In genomic region chr17:79721993-79722671, GRCh38 we compare ENCODE assay signal across 12 cellular contexts. TPM values are rescaled to one million over a fixed set of nuclear protein-coding genes. Genes with fewer than 3 reads are reported as not detected.
DNase-seq lines count a peak whose midpoint lies in the region; ATAC-seq and TF ChIP-seq lines count a peak whose summit lies in the region.
"Had no signal": no experiment of that assay in that cellular context is flagged by ENCODE, and none has a peak within 500 bp of the region (broad histone marks: within the 10 kb centered on the region; RNA-seq: fewer than 3 reads in every experiment).

No MANE protein-coding gene starts in this region.

- no peaks in the 10 kb centered on the region for H3K27me3 ChIP-seq in ovary

- BruUV-seq in Calu3 (replicated peaks; lab: Mats Ljungman, UMichigan), result no TSS peak

- no peak overlapping the region for H3K4me3 Mint-ChIP-seq in Calu3 (ENCODE audit: low read depth, unreplicated experiment)
- H3K4me3 Mint-ChIP-seq: activated CD4-positive, alpha-beta memory T cell treated with anti-CD3 and anti-CD28 coated beads, Interleukin-2, amount 10 ng/mL, durations not matched to agents 7 days and 5 days; naive B cell had no signal

- TF ChIP-seq CTCF in Calu3 (IDR thresholded peaks at IDR 0.05; ENCODE audit: unreplicated experiment) (peak; percentile 20), ovary (IDR thresholded peaks at IDR 0.05) (no peak)

- H3K36me3 ChIP-seq in ovary, result no peaks in the 10 kb centered on the region
- H3K36me3 ChIP-seq: heart right ventricle had no signal

- no peak for ATAC-seq in HG02973 (IDR thresholded peaks at IDR 0.05; ENCODE audit: unreplicated experiment)

- no peaks in the 10 kb centered on the region for H3K36me3 Mint-ChIP-seq in Calu3 (ENCODE audit: insufficient read depth, unreplicated experiment)

- DNase-seq in Calu3 (peak; percentile 49), HT-29 (ENCODE audit: low spot score) (peak; percentile 52), SK-MEL-5 (ENCODE audit: low read depth, low spot score) (peak; percentile 91), iris pigment epithelial cell (ENCODE audit: low read depth) (peak; percentile 8), LoVo (ENCODE audit: low spot score) (no peak), NCI-H187 (lab: John Stamatoyannopoulos, UW) (no peak), ovary (no peak)
- DNase-seq: activated CD4-positive, alpha-beta memory T cell treated with anti-CD3 and anti-CD28 coated beads, Interleukin-2, amount 10 ng/mL, durations not matched to agents 7 days and 5 days; heart right ventricle; naive B cell had no signal

- no peak overlapping the region for H3K27ac ChIP-seq in ovary
- H3K27ac ChIP-seq: heart right ventricle had no signal

- TF ChIP-seq EP300 in ovary (IDR thresholded peaks at IDR 0.05), result no peak

- H3K27ac Mint-ChIP-seq in Calu3 (ENCODE audit: unreplicated experiment), result no peak overlapping the region
- H3K27ac Mint-ChIP-seq: activated CD4-positive, alpha-beta memory T cell treated with anti-CD3 and anti-CD28 coated beads, Interleukin-2, amount 10 ng/mL, durations not matched to agents 7 days and 5 days had no signal

- intact Hi-C loops in Calu3 (cut with micrococcal nuclease; ENCODE audit: unreplicated experiment), result no loop called here
- intact Hi-C loops in ovary (cut with DNase I), result no loop called here

- in situ Hi-C loops in SK-MEL-5 (cut with HindIII; ENCODE audit: low pct_unique_long_range_greater_than_20kb, low sequenced_read_pairs), result no loop called here

- WGBS in ovary, 3 donors, result 41 to 60% (median 57%) methylated on average over 10 of the region's 10 CpGs

- CTCF ChIA-PET in Calu3 (lab: Charles Lee), result interaction anchor here (0.6 to 1.6 kb wide), 8 partner anchors 18 to 266 kb away, joined by 3 to 12 read pairs (median 4); no protein-coding TSS in a partner anchor

- peaks cover 9% of the 10 kb centered on the region for H3K27me3 Mint-ChIP-seq in Calu3 (ENCODE audit: unreplicated experiment)
- H3K27me3 Mint-ChIP-seq: activated CD4-positive, alpha-beta memory T cell treated with anti-CD3 and anti-CD28 coated beads, Interleukin-2, amount 10 ng/mL, durations not matched to agents 7 days and 5 days had no signal

- H3K9me3 ChIP-seq in ovary, result no peaks in the 10 kb centered on the region
- H3K9me3 ChIP-seq: heart right ventricle had no signal

- no peak overlapping the region for H3K4me3 ChIP-seq in ovary
- H3K4me3 ChIP-seq: heart right ventricle had no signal

- no peaks in the 10 kb centered on the region for H3K4me1 ChIP-seq in ovary (ENCODE audit: insufficient read depth)
- H3K4me1 ChIP-seq: heart right ventricle had no signal

- TF ChIP-seq POLR2A in ovary (IDR thresholded peaks at IDR 0.05), result no peak

- H3K9me3 Mint-ChIP-seq in Calu3 (ENCODE audit: low read depth, unreplicated experiment), result no peaks in the 10 kb centered on the region
- H3K9me3 Mint-ChIP-seq: activated CD4-positive, alpha-beta memory T cell treated with anti-CD3 and anti-CD28 coated beads, Interleukin-2, amount 10 ng/mL, durations not matched to agents 7 days and 5 days had no signal

- no peaks in the 10 kb centered on the region for H3K4me1 Mint-ChIP-seq in Calu3 (ENCODE audit: low read depth, unreplicated experiment)
- H3K4me1 Mint-ChIP-seq: activated CD4-positive, alpha-beta memory T cell treated with anti-CD3 and anti-CD28 coated beads, Interleukin-2, amount 10 ng/mL, durations not matched to agents 7 days and 5 days had no signal

RNA-seq across cellular contexts. Expression of gene ENPP7, which starts 8.6 kb away (rescaled TPM):
- total RNA-seq in Calu3 (2022), result not detected in 2 replicates
- total RNA-seq in HT-29 (2014; rRNA removed; shearing (Covaris generic)), result not detected in 2 replicates
- not detected in 2 replicates for total RNA-seq in SK-MEL-5 (2014; rRNA removed; shearing (Covaris generic))
- not detected in 2 replicates for polyA plus RNA-seq in SK-MEL-5 (2015; cell fraction: cytosol; rRNA removed)
- not detected in 2 replicates for polyA plus RNA-seq in SK-MEL-5 (2015; cell fraction: nucleus; rRNA removed)
- not detected for total RNA-seq in ovary
- polyA plus RNA-seq in ovary, result not detected
- total RNA-seq: bronchial epithelial cell, heart right ventricle had no signal
- polyA plus RNA-seq: heart right ventricle had no signal

RNA-seq across cellular contexts. Expression of gene CBX2, which starts 55.8 kb away (rescaled TPM):
- total RNA-seq in Calu3 (2022), result 6.3 and 8.3 TPM in 2 replicates
- 9.5 and 13.4 TPM in 2 replicates for total RNA-seq in HT-29 (2014; rRNA removed; shearing (Covaris generic))
- 18.0 and 18.4 TPM in 2 replicates for total RNA-seq in SK-MEL-5 (2014; rRNA removed; shearing (Covaris generic))
- 24.5 and 29.7 TPM in 2 replicates for polyA plus RNA-seq in SK-MEL-5 (2015; cell fraction: cytosol; rRNA removed)
- 59.6 and 70.5 TPM in 2 replicates for polyA plus RNA-seq in SK-MEL-5 (2015; cell fraction: nucleus; rRNA removed)
- total RNA-seq in ovary, result 1 to 10 TPM; 2.1 to 5.7 (median 4.8) TPM
- polyA plus RNA-seq in ovary, result 1 to 10 TPM in 1 of 2 donors, under 1 TPM in 1; 0.92 to 4.0 TPM

Comparison
In these comparisons a context has a peak if more than half of its experiments do, and no peak if none do; other contexts are left out.
1. DNase-seq: peak in Calu3 (single experiment), HT-29 (single experiment), SK-MEL-5 (single experiment) and iris pigment epithelial cell (single experiment); none in LoVo (single experiment), NCI-H187 (0 of 2) and ovary (0 of 5).